Comparison of ENCODE assay signal across 8 cellular contexts in the genomic region with DNA sequence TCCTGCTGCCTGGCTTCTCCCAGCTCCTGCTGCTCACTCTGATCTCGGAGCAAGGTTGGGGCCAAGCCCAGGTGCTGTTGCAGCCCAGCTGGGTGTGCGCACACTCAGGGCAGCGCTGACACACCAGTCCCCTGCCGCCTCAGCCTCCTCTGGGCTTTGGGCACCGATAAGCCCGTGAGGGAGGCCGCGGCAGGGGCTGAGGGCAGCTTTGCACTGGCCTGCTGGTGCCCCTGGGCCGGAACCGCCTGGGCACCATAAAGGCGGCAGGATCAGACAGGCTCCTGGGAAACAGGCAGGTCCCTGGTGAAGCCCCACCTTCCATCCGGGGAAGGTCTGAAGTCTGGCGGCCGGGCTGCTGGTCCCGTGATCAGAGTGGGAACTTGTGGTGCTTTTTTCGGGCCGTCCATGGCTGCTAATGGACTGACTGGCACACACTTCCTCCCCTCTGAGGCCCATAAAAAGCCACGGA. TPM values are rescaled to one million over a fixed set of nuclear protein-coding genes. Genes with fewer than 3 reads are reported as not detected.
DNase-seq lines count a peak whose midpoint lies in the region; ATAC-seq and TF ChIP-seq lines count a peak whose summit lies in the region.

No MANE protein-coding gene starts in this region.

- H3K27me3 Mint-ChIP-seq in H9 (ENCODE audit: low read depth): no peaks in the 10 kb centered on the region
- peaks cover 52% of the 10 kb centered on the region for H3K27me3 Mint-ChIP-seq in activated T-helper 1 cell treated with anti-CD3 and anti-CD28 coated beads, Interleukin-12 subunit alpha, Interleukin-12 subunit beta, Interleukin-2, Interleukin-4 antibody, amounts not matched to agents 30 ng/mL and 10 ng/mL and 1 ng/mL, durations not matched to agents 14 hours and 24 hours and 36 hours (ENCODE audit: insufficient read depth)
- H3K27me3 Mint-ChIP-seq in stimulated activated naive CD8-positive, alpha-beta T cell treated with anti-CD3 and anti-CD28 coated beads, Interleukin-15, Interleukin-2, amounts not matched to agents 100 ng/mL and 50 ng/mL, for 24 hours: peaks cover 30% of the 10 kb centered on the region

- H4K91ac ChIP-seq in H9 (ENCODE audit: insufficient read length, low read depth, low read length): no peak overlapping the region

- no peak overlapping the region for H4K5ac ChIP-seq in H9 (ENCODE audit: insufficient read length, low read depth, low read length)

- no peaks in the 10 kb centered on the region; a peak in 1 of 7 replicates for H3K36me3 Mint-ChIP-seq in H9 (ENCODE audit: insufficient read depth in 1 of 3, low read depth in 3 of 3)
- H3K36me3 Mint-ChIP-seq in activated T-helper 1 cell treated with anti-CD3 and anti-CD28 coated beads, Interleukin-12 subunit alpha, Interleukin-12 subunit beta, Interleukin-2, Interleukin-4 antibody, amounts not matched to agents 30 ng/mL and 10 ng/mL and 1 ng/mL, durations not matched to agents 14 hours and 24 hours and 36 hours (ENCODE audit: low read depth): no peaks in the 10 kb centered on the region
- H3K36me3 Mint-ChIP-seq in stimulated activated naive CD8-positive, alpha-beta T cell treated with anti-CD3 and anti-CD28 coated beads, Interleukin-15, Interleukin-2, amounts not matched to agents 100 ng/mL and 50 ng/mL, for 24 hours (ENCODE audit: low read depth): no peaks in the 10 kb centered on the region

- H2BK120ac ChIP-seq in H9 (ENCODE audit: low read depth, low read length, poor library complexity, severe bottlenecking): no peak overlapping the region

- H3K27me3 ChIP-seq in H9 (ENCODE audit: insufficient read depth, low read length): no peaks in the 10 kb centered on the region; the same call in 1 of the 2 replicates

- no peak overlapping the region for H2AK5ac ChIP-seq in H9 (ENCODE audit: insufficient read length, low read length)

- H2BK5ac ChIP-seq in H9 (ENCODE audit: insufficient read length, low read length): no peak overlapping the region

- no peak overlapping the region for H2AFZ ChIP-seq in H9 (ENCODE audit: low read length)

- no peak overlapping the region for H3K27ac ChIP-seq in H9 (ENCODE audit: insufficient read length, low read depth, low read length)

- no peaks in the 10 kb centered on the region for H3K79me2 ChIP-seq in H9 (ENCODE audit: insufficient read depth, low read length)

- H3K4me1 Mint-ChIP-seq in H9: no peaks in the 10 kb centered on the region
- peaks cover 8% of the 10 kb centered on the region for H3K4me1 Mint-ChIP-seq in activated T-helper 1 cell treated with anti-CD3 and anti-CD28 coated beads, Interleukin-12 subunit alpha, Interleukin-12 subunit beta, Interleukin-2, Interleukin-4 antibody, amounts not matched to agents 30 ng/mL and 10 ng/mL and 1 ng/mL, durations not matched to agents 14 hours and 24 hours and 36 hours (ENCODE audit: low read depth)
- peaks cover 3% of the 10 kb centered on the region for H3K4me1 Mint-ChIP-seq in stimulated activated naive CD8-positive, alpha-beta T cell treated with anti-CD3 and anti-CD28 coated beads, Interleukin-15, Interleukin-2, amounts not matched to agents 100 ng/mL and 50 ng/mL, for 24 hours (ENCODE audit: low read depth)

- ATAC-seq in GM18867 (IDR thresholded peaks at IDR 0.05; ENCODE audit: unreplicated experiment): no peak

- no peak overlapping the region for H2BK20ac ChIP-seq in H9 (ENCODE audit: low read depth, low read length, poor library complexity, severe bottlenecking)

- H3K27ac Mint-ChIP-seq in H9: no peak overlapping the region
- no peak overlapping the region for H3K27ac Mint-ChIP-seq in activated T-helper 1 cell treated with anti-CD3 and anti-CD28 coated beads, Interleukin-12 subunit alpha, Interleukin-12 subunit beta, Interleukin-2, Interleukin-4 antibody, amounts not matched to agents 30 ng/mL and 10 ng/mL and 1 ng/mL, durations not matched to agents 14 hours and 24 hours and 36 hours
- no peak overlapping the region for H3K27ac Mint-ChIP-seq in stimulated activated naive CD8-positive, alpha-beta T cell treated with anti-CD3 and anti-CD28 coated beads, Interleukin-15, Interleukin-2, amounts not matched to agents 100 ng/mL and 50 ng/mL, for 24 hours

- no peak for TF ChIP-seq CTCF in H9 (conservative IDR thresholded peaks at IDR 0.05)

- no peak overlapping the region for H3K4ac ChIP-seq in H9 (ENCODE audit: low read depth, low read length)

- no peaks in the 10 kb centered on the region for H3K9me3 ChIP-seq in H9 (ENCODE audit: control insufficient read depth, low read depth, low read length)

- H4K20me1 ChIP-seq in H9 (ENCODE audit: control insufficient read depth, insufficient read depth, insufficient read length): no peaks in the 10 kb centered on the region

- H3K14ac ChIP-seq in H9 (ENCODE audit: insufficient read depth, low read length): 0 out of 2 replicates have a peak overlapping the region, but pooled peaks have one; percentile 6

- no peak overlapping the region for H3K56ac ChIP-seq in H9 (ENCODE audit: insufficient read length, low read depth, low read length)

- H3K4me1 ChIP-seq in H9 (ENCODE audit: insufficient read depth, low read length): no peaks in the 10 kb centered on the region

- H3K9ac ChIP-seq in H9 (ENCODE audit: extremely low read depth, insufficient read length, low read length): no peak overlapping the region

- H3K9me3 Mint-ChIP-seq in H9: no peaks in the 10 kb centered on the region
- no peaks in the 10 kb centered on the region for H3K9me3 Mint-ChIP-seq in activated T-helper 1 cell treated with anti-CD3 and anti-CD28 coated beads, Interleukin-12 subunit alpha, Interleukin-12 subunit beta, Interleukin-2, Interleukin-4 antibody, amounts not matched to agents 30 ng/mL and 10 ng/mL and 1 ng/mL, durations not matched to agents 14 hours and 24 hours and 36 hours
- H3K9me3 Mint-ChIP-seq in stimulated activated naive CD8-positive, alpha-beta T cell treated with anti-CD3 and anti-CD28 coated beads, Interleukin-15, Interleukin-2, amounts not matched to agents 100 ng/mL and 50 ng/mL, for 24 hours: no peaks in the 10 kb centered on the region

- WGBS in H9 (ENCODE audit: extremely low coverage, insufficient read length, low lambda C conversion rate): no CpG with 5 or more reads among the region's 18 CpGs

- no peak overlapping the region for H4K8ac ChIP-seq in H9 (replicated peaks; ENCODE audit: insufficient read length, low read depth, low read length)

- H3K23me2 ChIP-seq in H9 (ENCODE audit: insufficient read length, low read depth, low read length, poor library complexity, severe bottlenecking): no peaks in the 10 kb centered on the region

- H3K18ac ChIP-seq in H9 (ENCODE audit: insufficient read length, low read depth, low read length): no peak overlapping the region

- no peak overlapping the region for H3K23ac ChIP-seq in H9 (ENCODE audit: insufficient read length, low read depth, low read length)

- DNase-seq in H9: peak; percentile 61
- no peak for DNase-seq in activated T-helper 1 cell treated with anti-CD3 and anti-CD28 coated beads, Interleukin-12 subunit alpha, Interleukin-12 subunit beta, Interleukin-2, Interleukin-4 antibody, amounts not matched to agents 30 ng/mL and 10 ng/mL and 1 ng/mL, durations not matched to agents 14 hours and 24 hours and 36 hours (ENCODE audit: low spot score)
- DNase-seq in islet precursor cell: peak; percentile 73
- no peak for DNase-seq in NCI-H69 (lab: John Stamatoyannopoulos, UW)
- DNase-seq in DMS79 treated with DMSO at 0.1 percent for 48 hours (lab: John Stamatoyannopoulos, UW): no peak
- DNase-seq in hippocampal formation (lab: John Stamatoyannopoulos, UW): no peak

- H2BK12ac ChIP-seq in H9 (ENCODE audit: insufficient read length, low read depth, low read length): no peak overlapping the region

- no peak overlapping the region for H3K4me2 ChIP-seq in H9 (ENCODE audit: insufficient read depth, insufficient read length, low read length)

- intact Hi-C loops in activated T-helper 1 cell treated with anti-CD3 and anti-CD28 coated beads, Interleukin-12 subunit alpha, Interleukin-12 subunit beta, Interleukin-2, Interleukin-4 antibody, amounts not matched to agents 30 ng/mL and 10 ng/mL and 1 ng/mL, durations not matched to agents 14 hours and 24 hours and 36 hours (cut with micrococcal nuclease): no loop called here

- no peak overlapping the region for H3T11ph ChIP-seq in H9 (ENCODE audit: low read length)

- H3K4me3 Mint-ChIP-seq in H9: no peak overlapping the region
- H3K4me3 Mint-ChIP-seq in activated T-helper 1 cell treated with anti-CD3 and anti-CD28 coated beads, Interleukin-12 subunit alpha, Interleukin-12 subunit beta, Interleukin-2, Interleukin-4 antibody, amounts not matched to agents 30 ng/mL and 10 ng/mL and 1 ng/mL, durations not matched to agents 14 hours and 24 hours and 36 hours: peak overlapping the region; percentile 56
- peak overlapping the region; percentile 62 for H3K4me3 Mint-ChIP-seq in stimulated activated naive CD8-positive, alpha-beta T cell treated with anti-CD3 and anti-CD28 coated beads, Interleukin-15, Interleukin-2, amounts not matched to agents 100 ng/mL and 50 ng/mL, for 24 hours

- no peak overlapping the region for H2BK15ac ChIP-seq in H9 (ENCODE audit: low read depth, low read length)

- no peaks in the 10 kb centered on the region for H3K79me1 ChIP-seq in H9 (ENCODE audit: insufficient read depth, low read depth, low read length, poor library complexity, severe bottlenecking)

RNA-seq across cellular contexts. Expression of a gene that starts 14.1 kb away (rescaled TPM):
- total RNA-seq in H9 (2021): 0.64 and 1.5 TPM in 2 replicates
- total RNA-seq in activated T-helper 1 cell treated with anti-CD3 and anti-CD28 coated beads, Interleukin-12 subunit alpha, Interleukin-12 subunit beta, Interleukin-2, Interleukin-4 antibody, amounts not matched to agents 30 ng/mL and 10 ng/mL and 1 ng/mL, durations not matched to agents 14 hours and 24 hours and 36 hours: 0.37 and 0.44 TPM in 2 replicates

Comparison
In these comparisons a context has a peak if more than half of its experiments do, and no peak if none do; other contexts are left out.
1. DNase-seq: peak in H9 (single experiment) and islet precursor cell (single experiment); none in activated T-helper 1 cell treated with anti-CD3 and anti-CD28 coated beads, Interleukin-12 subunit alpha, Interleukin-12 subunit beta, Interleukin-2, Interleukin-4 antibody, amounts not matched to agents 30 ng/mL and 10 ng/mL and 1 ng/mL, durations not matched to agents 14 hours and 24 hours and 36 hours (single experiment), NCI-H69 (single experiment), DMS79 treated with DMSO at 0.1 percent for 48 hours (single experiment) and hippocampal formation (0 of 2).
2. H3K4me3 Mint-ChIP-seq: peak in activated T-helper 1 cell treated with anti-CD3 and anti-CD28 coated beads, Interleukin-12 subunit alpha, Interleukin-12 subunit beta, Interleukin-2, Interleukin-4 antibody, amounts not matched to agents 30 ng/mL and 10 ng/mL and 1 ng/mL, durations not matched to agents 14 hours and 24 hours and 36 hours (single experiment) and stimulated activated naive CD8-positive, alpha-beta T cell treated with anti-CD3 and anti-CD28 coated beads, Interleukin-15, Interleukin-2, amounts not matched to agents 100 ng/mL and 50 ng/mL, for 24 hours (single experiment); none in H9 (0 of 2).